ENCODE assay signal across 23 cellular contexts in genomic region chr18:12031181-12031580, GRCh38. TPM values are rescaled to one million over a fixed set of nuclear protein-coding genes. Genes with fewer than 3 reads are reported as not detected.
DNase-seq lines count a peak whose midpoint lies in the region; ATAC-seq and TF ChIP-seq lines count a peak whose summit lies in the region.
"Had no signal": no experiment of that assay in that cellular context is flagged by ENCODE, and none has a peak within 500 bp of the region (broad histone marks: within the 10 kb centered on the region; RNA-seq: fewer than 3 reads in every experiment).

No MANE protein-coding gene starts in this region.

- in situ Hi-C loops in GM23248 (cut with MboI): no loop called here

- no peak for TF ChIP-seq CTCF in WTC11 (IDR thresholded peaks at IDR 0.05)
- TF ChIP-seq CTCF in gastroesophageal sphincter (IDR thresholded peaks at IDR 0.05): no peak
- TF ChIP-seq CTCF in PC-9 (conservative IDR thresholded peaks at IDR 0.05): no peak

- H3K4me1 ChIP-seq in GM23248 (ENCODE audit: insufficient read depth) (peaks cover 20% of the 10 kb centered on the region), gastroesophageal sphincter (peaks cover 0 to 60% (median 20%) of the 10 kb centered on the region in 3 donors), skeletal muscle tissue (ENCODE audit: control insufficient read depth in 3 of 3, insufficient read depth in 3 of 3, low read length in 3 of 3) (peaks cover 18 to 33% (median 25%) of the 10 kb centered on the region in 3 donors), PC-9 (replicated peaks; ENCODE audit: insufficient read depth) (no peaks in the 10 kb centered on the region)
- H3K4me1 ChIP-seq: A549, Peyer's patch had no signal

- H3K27ac Mint-ChIP-seq in WTC11: no peak overlapping the region
- H3K27ac Mint-ChIP-seq: B cell had no signal

- H3K79me2 ChIP-seq in GM23248 (ENCODE audit: insufficient read depth) (no peaks in the 10 kb centered on the region), PC-9 (ENCODE audit: low read depth) (no peaks in the 10 kb centered on the region)

- CTCF ChIA-PET in WTC11 (lab: Charles Lee): interaction anchor here (1.8 kb wide), 1 partner anchor 34 kb away, joined by 4 read pairs; no protein-coding TSS in a partner anchor
- CTCF ChIA-PET in PC-9 (lab: Charles Lee): no interaction called here

- POLR2A ChIA-PET in WTC11 (lab: Charles Lee): no interaction called here
- POLR2A ChIA-PET in PC-9 (lab: Charles Lee; ENCODE audit: unreplicated experiment): no interaction called here

- ATAC-seq in WTC11 (no peak), gastroesophageal sphincter (no peak)
- ATAC-seq: A549 had no signal

- H3K4me3 ChIP-seq in GM23248 (no peak overlapping the region), gastroesophageal sphincter (no peak overlapping the region), skeletal muscle tissue (ENCODE audit: low read length in 3 of 3) (no peak overlapping the region), PC-9 (no peak overlapping the region)
- H3K4me3 ChIP-seq: A549, Peyer's patch had no signal

- H3K9me2 ChIP-seq in GM23248 (ENCODE audit: insufficient read depth): no peaks in the 10 kb centered on the region
- no peaks in the 10 kb centered on the region for H3K9me2 ChIP-seq in PC-9 (ENCODE audit: insufficient read depth)

- H2AFZ ChIP-seq in GM23248 (no peak overlapping the region), PC-9 (no peak overlapping the region)

- H3F3A ChIP-seq in GM23248 (ENCODE audit: insufficient read depth) (peaks cover 26% of the 10 kb centered on the region), PC-9 (ENCODE audit: insufficient read depth, low read depth) (no peaks in the 10 kb centered on the region)

- H3K4me3 Mint-ChIP-seq in WTC11: no peak overlapping the region
- H3K4me3 Mint-ChIP-seq: B cell, CD14-positive monocyte had no signal

- no peaks in the 10 kb centered on the region for H3K9me3 Mint-ChIP-seq in WTC11
- H3K9me3 Mint-ChIP-seq: CD14-positive monocyte had no signal

- peaks cover 47% of the 10 kb centered on the region for H3K36me3 Mint-ChIP-seq in WTC11

- H3K9ac ChIP-seq in GM23248: peak overlapping the region; percentile 44; the same call in 1 of the 2 replicates
- H3K9ac ChIP-seq in skeletal muscle tissue (ENCODE audit: low read depth in 1 of 3, low read length in 3 of 3): no peak overlapping the region
- H3K9ac ChIP-seq: KMS-11 had no signal

- H3K4me2 ChIP-seq in GM23248 (ENCODE audit: unreplicated experiment): peak overlapping the region; percentile 51
- no peak overlapping the region for H3K4me2 ChIP-seq in PC-9
- H3K4me2 ChIP-seq: A549, KMS-11 had no signal

- no peaks in the 10 kb centered on the region for H3K27me3 Mint-ChIP-seq in WTC11 (ENCODE audit: low read depth)
- H3K27me3 Mint-ChIP-seq: B cell had no signal

- no peaks in the 10 kb centered on the region for H3K27me3 ChIP-seq in GM23248 (replicated peaks; ENCODE audit: insufficient read depth)
- no peaks in the 10 kb centered on the region for H3K27me3 ChIP-seq in gastroesophageal sphincter
- no peaks in the 10 kb centered on the region for H3K27me3 ChIP-seq in skeletal muscle tissue (ENCODE audit: control insufficient read depth in 3 of 3, insufficient read depth in 3 of 3, low read length in 3 of 3)
- H3K27me3 ChIP-seq in PC-9 (ENCODE audit: insufficient read depth, low read depth): no peaks in the 10 kb centered on the region
- H3K27me3 ChIP-seq: Peyer's patch had no signal

- TF ChIP-seq POLR2A in gastroesophageal sphincter (IDR thresholded peaks at IDR 0.05): no peak
- no peak for TF ChIP-seq POLR2A in erythroblast (IDR thresholded peaks at IDR 0.05; ENCODE audit: low read length)

- no peaks in the 10 kb centered on the region for H4K20me1 ChIP-seq in GM23248 (ENCODE audit: insufficient read depth)
- no peaks in the 10 kb centered on the region for H4K20me1 ChIP-seq in PC-9 (ENCODE audit: insufficient read depth)

- H3K9me3 ChIP-seq in GM23248 (ENCODE audit: low read depth): no peaks in the 10 kb centered on the region
- H3K9me3 ChIP-seq in gastroesophageal sphincter: no peaks in the 10 kb centered on the region
- no peaks in the 10 kb centered on the region for H3K9me3 ChIP-seq in skeletal muscle tissue (ENCODE audit: control insufficient read depth in 3 of 3, low read length in 3 of 3)
- no peaks in the 10 kb centered on the region for H3K9me3 ChIP-seq in PC-9 (ENCODE audit: insufficient read depth, low read depth)
- H3K9me3 ChIP-seq: A549, Peyer's patch had no signal

- H3K27ac ChIP-seq in GM23248 (peak overlapping the region; percentile 58), gastroesophageal sphincter (peak overlapping the region in 3 of 4 donors; percentile 66 to 75 (median 70)), skeletal muscle tissue (ENCODE audit: low read depth, low read length) (peak overlapping the region; percentile 46), PC-9 (no peak overlapping the region)
- H3K27ac ChIP-seq: A549, KMS-11, Peyer's patch had no signal

- no peaks in the 10 kb centered on the region for H3K36me3 ChIP-seq in GM23248 (ENCODE audit: low read depth)
- peaks cover 0 to 49% of the 10 kb centered on the region in 2 donors for H3K36me3 ChIP-seq in gastroesophageal sphincter
- H3K36me3 ChIP-seq in skeletal muscle tissue (ENCODE audit: control insufficient read depth in 3 of 3, insufficient read depth in 3 of 3, low read length in 3 of 3): peaks cover 17 to 35% (median 20%) of the 10 kb centered on the region in 3 donors
- H3K36me3 ChIP-seq in PC-9 (ENCODE audit: low read depth): no peaks in the 10 kb centered on the region

- 100% methylated on average over 1 of the region's 1 CpG for WGBS in GM23248 (ENCODE audit: low coverage in 1 of 2, low lambda C conversion rate in 2 of 2, missing lambda C conversion rate in 2 of 2), 2 experiments
- 63 to 83% methylated on average over 1 of the region's 1 CpG for WGBS in gastroesophageal sphincter (ENCODE audit: low coverage in 1 of 2), 2 donors

- intact Hi-C loops in PC-9 (cut with micrococcal nuclease; ENCODE audit: unreplicated experiment): loop anchor here (10.0 kb wide), 1 partner anchor 716 kb away; no protein-coding TSS in a partner anchor

- peaks cover 9% of the 10 kb centered on the region for H3K4me1 Mint-ChIP-seq in WTC11

- DNase-seq in GM23248: no peak
- DNase-seq in WTC11 (ENCODE audit: low spot score): no peak
- no peak for DNase-seq in foreskin melanocyte
- no peak for DNase-seq in anterior cingulate cortex (lab: John Stamatoyannopoulos, UW)
- no peak for DNase-seq in PC-9
- no peak for DNase-seq in erythroblast (lab: John Stamatoyannopoulos, UW)
- DNase-seq: DMS53, GDM1, GOT3, HCEC 1CT, NCI-H1105, NCI-H146, NCI-H2029 treated with DMSO at 0.1 percent for 48 hours, NCI-H345, NCI-H524, NCI-H774 had no signal

- no TSS peak for BruUV-seq in PC-9 (replicated peaks; lab: Mats Ljungman, UMichigan)

- TF ChIP-seq EP300 in gastroesophageal sphincter (IDR thresholded peaks at IDR 0.05): no peak

TF ChIP-seq in WTC11, 78 proteins besides CTCF, POLR2A, EP300 and RAD21:
- TF ChIP-seq MYBL2 (CRISPR knock-in tag; IDR thresholded peaks at IDR 0.05) (no peak), ZNF121 (CRISPR knock-in tag; IDR thresholded peaks at IDR 0.05) (0 out of 2 replicates have a peak, but pooled peaks have one; percentile 17), NFE2L1 (CRISPR knock-in tag; IDR thresholded peaks at IDR 0.05) (no peak), ATF3 (CRISPR knock-in tag; conservative IDR thresholded peaks at IDR 0.05) (no peak)

RNA-seq across cellular contexts. Expression of gene IMPA2, which starts 49.9 kb away (rescaled TPM):
- 11.1 and 13.0 TPM in 2 replicates for total RNA-seq in GM23248 (2014; rRNA removed; shearing (Covaris generic))
- 8.0 and 8.1 TPM in 2 replicates for polyA plus RNA-seq in GM23248 (2016; fragmentation: Nextera tagmentation; extraction: Ambion mirVana)
- total RNA-seq in WTC11 (2021): 98.8 to 113 TPM (median 108 TPM) in 3 replicates
- total RNA-seq in gastroesophageal sphincter: 100 to 1,000 TPM; 112 to 385 (median 215) TPM
- 33.9 TPM for total RNA-seq in skeletal muscle tissue
- 83.6 and 91.4 TPM in 2 replicates for total RNA-seq in PC-9 (2021)
